Comparison of ENCODE assay signal across 18 cellular contexts in genomic region chr1:164922585-164922984, GRCh38.
"Had no signal": no experiment of that assay in that cellular context is flagged by ENCODE, and none has a peak within 500 bp of the region (broad histone marks: within the 10 kb centered on the region; RNA-seq: fewer than 3 reads in every experiment).

No MANE protein-coding gene starts in this region.

- H3K27ac ChIP-seq: body of pancreas, colonic mucosa, esophagus squamous epithelium had no signal

- H3K36me3 Mint-ChIP-seq: activated naive CD4-positive, alpha-beta T cell treated with anti-CD3 and anti-CD28 coated beads, Interleukin-2, amount 50 U/mL, for 72 hours; natural killer cell treated with Interleukin-12 subunit alpha and Interleukin-12 subunit beta and Interleukin-15 and Interleukin-18, amount 100 ng/mL, for 72 hours; stimulated activated effector memory CD8-positive, alpha-beta T cell treated with anti-CD3 and anti-CD28 coated beads, Interleukin-12 subunit alpha, Interleukin-12 subunit beta, amount 100 ng/mL, for 72 hours had no signal

- DNase-seq: activated CD4-positive, alpha-beta T cell treated with anti-CD3 and anti-CD28 coated beads, Interleukin-2, amount 50 U/mL, for 4 hours; activated effector memory CD4-positive, alpha-beta T cell treated with Interleukin-2 at 50 U/mL for 16 hours; activated T-cell treated with anti-CD3 and anti-CD28 coated beads, Interleukin-2, amount 50 U/mL, for 24 hours; amniotic stem cell; body of pancreas; central memory CD4-positive, alpha-beta T cell; colonic mucosa; esophagus squamous epithelium; foreskin fibroblast; glutamatergic neuron; hypothalamus; mesendoderm; stimulated activated CD4-positive, alpha-beta T cell treated with anti-CD3 and anti-CD28 coated beads, Interleukin-12 subunit alpha, Interleukin-12 subunit beta, amount 100 ng/mL, for 4 hours; stimulated activated CD4-positive, alpha-beta T cell treated with anti-CD3 and anti-CD28 coated beads, Interleukin-2, amount 100 ng/mL, for 24 hours had no signal

- H3K4me1 ChIP-seq: body of pancreas, colonic mucosa, esophagus squamous epithelium had no signal

- H3K27ac Mint-ChIP-seq: activated naive CD4-positive, alpha-beta T cell treated with anti-CD3 and anti-CD28 coated beads, Interleukin-2, amount 50 U/mL, for 72 hours; activated T-cell treated with anti-CD3 and anti-CD28 coated beads, Interleukin-2, amount 50 U/mL, for 24 hours; natural killer cell treated with Interleukin-12 subunit alpha and Interleukin-12 subunit beta and Interleukin-15 and Interleukin-18, amount 100 ng/mL, for 72 hours; stimulated activated effector memory CD8-positive, alpha-beta T cell treated with anti-CD3 and anti-CD28 coated beads, Interleukin-12 subunit alpha, Interleukin-12 subunit beta, amount 100 ng/mL, for 72 hours had no signal

- H3K27me3 ChIP-seq: body of pancreas, colonic mucosa, esophagus squamous epithelium had no signal

- H3K36me3 ChIP-seq: colonic mucosa, esophagus squamous epithelium had no signal

- ATAC-seq: activated CD4-positive, CD25-positive, alpha-beta regulatory T cell treated with anti-CD3 and anti-CD28 coated beads, Interleukin-2, amount 50 U/mL, for 24 hours; activated naive CD4-positive, alpha-beta T cell treated with anti-CD3 and anti-CD28 coated beads, Interleukin-2, amount 50 U/mL, for 72 hours; body of pancreas; natural killer cell treated with Interleukin-12 subunit alpha and Interleukin-12 subunit beta and Interleukin-15 and Interleukin-18, amount 100 ng/mL, for 72 hours; stimulated activated effector memory CD8-positive, alpha-beta T cell treated with anti-CD3 and anti-CD28 coated beads, Interleukin-12 subunit alpha, Interleukin-12 subunit beta, amount 100 ng/mL, for 72 hours had no signal

- H3K4me3 ChIP-seq: body of pancreas, colonic mucosa, esophagus squamous epithelium had no signal

- H3K4me3 Mint-ChIP-seq: activated T-cell treated with anti-CD3 and anti-CD28 coated beads, Interleukin-2, amount 50 U/mL, for 24 hours; natural killer cell treated with Interleukin-12 subunit alpha and Interleukin-12 subunit beta and Interleukin-15 and Interleukin-18, amount 100 ng/mL, for 72 hours; stimulated activated effector memory CD8-positive, alpha-beta T cell treated with anti-CD3 and anti-CD28 coated beads, Interleukin-12 subunit alpha, Interleukin-12 subunit beta, amount 100 ng/mL, for 72 hours had no signal

- H3K9me3 Mint-ChIP-seq: activated T-cell treated with anti-CD3 and anti-CD28 coated beads, Interleukin-2, amount 50 U/mL, for 24 hours; natural killer cell treated with Interleukin-12 subunit alpha and Interleukin-12 subunit beta and Interleukin-15 and Interleukin-18, amount 100 ng/mL, for 72 hours had no signal

- H3K4me1 Mint-ChIP-seq: stimulated activated effector memory CD8-positive, alpha-beta T cell treated with anti-CD3 and anti-CD28 coated beads, Interleukin-12 subunit alpha, Interleukin-12 subunit beta, amount 100 ng/mL, for 72 hours had no signal

- H3K9me3 ChIP-seq: body of pancreas, colonic mucosa, esophagus squamous epithelium had no signal

- H3K27me3 Mint-ChIP-seq: activated T-cell treated with anti-CD3 and anti-CD28 coated beads, Interleukin-2, amount 50 U/mL, for 24 hours had no signal
